In genomic region chr4:113684534-113685091, GRCh38 we compare ENCODE assay signal across 9 cellular contexts.
DNase-seq lines count a peak whose midpoint lies in the region; ATAC-seq lines count a peak whose summit lies in the region.
"Had no signal": no experiment of that assay in that cellular context is flagged by ENCODE, and none has a peak within 500 bp of the region (broad histone marks: within the 10 kb centered on the region; RNA-seq: fewer than 3 reads in every experiment).

No MANE protein-coding gene starts in this region.

- no peak for ATAC-seq in activated naive CD8-positive, alpha-beta T cell treated with anti-CD3 and anti-CD28 coated beads, Interleukin-2, amount 10 ng/mL, durations not matched to agents 7 days and 5 days (ENCODE audit: low read depth)

- in situ Hi-C loops in KBM-7 (cut with MboI; ENCODE audit: low pct_unique_long_range_greater_than_20kb, low sequenced_read_pairs), result no loop called here

- H3K4me3 Mint-ChIP-seq in activated naive CD8-positive, alpha-beta T cell treated with anti-CD3 and anti-CD28 coated beads, Interleukin-2, amount 10 ng/mL, durations not matched to agents 7 days and 5 days, result peak overlapping the region; percentile 76
- H3K4me3 Mint-ChIP-seq: memory B cell had no signal

- peaks cover 7% of the 10 kb centered on the region for H3K9me3 Mint-ChIP-seq in activated naive CD8-positive, alpha-beta T cell treated with anti-CD3 and anti-CD28 coated beads, Interleukin-2, amount 10 ng/mL, durations not matched to agents 7 days and 5 days

- POLR2A ChIA-PET in activated naive CD8-positive, alpha-beta T cell treated with anti-CD3 and anti-CD28 coated beads, Interleukin-2, amount 10 ng/mL, durations not matched to agents 7 days and 5 days (lab: Charles Lee), result interaction anchor here (1.1 to 1.3 kb wide), 2 partner anchors 48 to 77 kb away, joined by 3 read pairs; partner anchors contain the start of gene CAMK2D

- peaks cover 45% of the 10 kb centered on the region for H3K4me1 Mint-ChIP-seq in activated naive CD8-positive, alpha-beta T cell treated with anti-CD3 and anti-CD28 coated beads, Interleukin-2, amount 10 ng/mL, durations not matched to agents 7 days and 5 days

- peak; percentile 70 for DNase-seq in COLO668 (lab: John Stamatoyannopoulos, UW; ENCODE audit: unreplicated experiment)
- peak; percentile 15 for DNase-seq in HuH-7.5 (ENCODE audit: low spot score)
- DNase-seq in activated naive CD8-positive, alpha-beta T cell treated with anti-CD3 and anti-CD28 coated beads, Interleukin-2, amount 10 ng/mL, durations not matched to agents 7 days and 5 days, result no peak
- peak; percentile 50 for DNase-seq in hepatic stellate cell (ENCODE audit: low spot score)
- peak; percentile 52 for DNase-seq in stimulated activated CD4-positive, alpha-beta T cell treated with anti-CD3 and anti-CD28 coated beads, Interleukin-4, amount 100 ng/mL, for 24 hours
- DNase-seq in activated gamma-delta T cell treated with Interleukin-2 at 50 U/mL for 16 hours, result no peak
- DNase-seq in KBM-7, result no peak
- DNase-seq in NOMO-1 treated with dmso at 0.1 percent for 144 hours (lab: John Stamatoyannopoulos, UW; ENCODE audit: unreplicated experiment), result no peak

- no peaks in the 10 kb centered on the region for H3K27me3 Mint-ChIP-seq in activated naive CD8-positive, alpha-beta T cell treated with anti-CD3 and anti-CD28 coated beads, Interleukin-2, amount 10 ng/mL, durations not matched to agents 7 days and 5 days
- H3K27me3 Mint-ChIP-seq: memory B cell had no signal

- H3K36me3 Mint-ChIP-seq in activated naive CD8-positive, alpha-beta T cell treated with anti-CD3 and anti-CD28 coated beads, Interleukin-2, amount 10 ng/mL, durations not matched to agents 7 days and 5 days, result peaks cover 44% of the 10 kb centered on the region

- H3K27ac Mint-ChIP-seq in activated naive CD8-positive, alpha-beta T cell treated with anti-CD3 and anti-CD28 coated beads, Interleukin-2, amount 10 ng/mL, durations not matched to agents 7 days and 5 days, result peak overlapping the region; percentile 54

Comparison
In these comparisons a context has a peak if more than half of its experiments do, and no peak if none do; other contexts are left out.
1. DNase-seq: peak in COLO668 (single experiment), HuH-7.5 (single experiment), hepatic stellate cell (single experiment) and stimulated activated CD4-positive, alpha-beta T cell treated with anti-CD3 and anti-CD28 coated beads, Interleukin-4, amount 100 ng/mL, for 24 hours (single experiment); none in activated naive CD8-positive, alpha-beta T cell treated with anti-CD3 and anti-CD28 coated beads, Interleukin-2, amount 10 ng/mL, durations not matched to agents 7 days and 5 days (single experiment), activated gamma-delta T cell treated with Interleukin-2 at 50 U/mL for 16 hours (single experiment), KBM-7 (single experiment) and NOMO-1 treated with dmso at 0.1 percent for 144 hours (single experiment).